ENCODE assay signal across 15 cellular contexts in genomic region chr11:877565-877964, GRCh38. TPM values are rescaled to one million over a fixed set of nuclear protein-coding genes. Genes with fewer than 3 reads are reported as not detected.
DNase-seq lines count a peak whose midpoint lies in the region; ATAC-seq, FAIRE-seq and TF ChIP-seq lines count a peak whose summit lies in the region.
"Had no signal": no experiment of that assay in that cellular context is flagged by ENCODE, and none has a peak within 500 bp of the region (broad histone marks: within the 10 kb centered on the region; RNA-seq: fewer than 3 reads in every experiment).

No MANE protein-coding gene starts in this region.

- H3K9ac ChIP-seq in NT2/D1 (ENCODE audit: insufficient read length, low read depth), result no peak overlapping the region
- no peak overlapping the region for H3K9ac ChIP-seq in astrocyte (ENCODE audit: low read length)
- H3K9ac ChIP-seq: BLaER1 had no signal

- H3K79me2 ChIP-seq in astrocyte (ENCODE audit: insufficient read depth, low read length), result no peaks in the 10 kb centered on the region

- no peak for TF ChIP-seq CTCF in astrocyte (IDR thresholded peaks at IDR 0.05; ENCODE audit: insufficient read depth, low read depth, low read length)

- peaks cover 14% of the 10 kb centered on the region for H3K36me3 Mint-ChIP-seq in astrocyte (ENCODE audit: low read depth, unreplicated experiment)
- H3K36me3 Mint-ChIP-seq in stimulated activated naive B cell treated with anti-CD40 and anti-IgM and Interleukin-4, amounts not matched to agents 10 μg/mL and 1 μg/mL and 100 μg/mL, for 72 hours, result peaks cover 55 to 62% of the 10 kb centered on the region in 2 donors

- peak; percentile 37 for DNase-seq in activated T-cell treated with anti-CD3 and anti-CD28 coated beads for 48 hours (ENCODE audit: low read depth)
- DNase-seq in activated T-cell treated with anti-CD3 and anti-CD28 coated beads, Interleukin-2, amount 50 U/mL, for 1 hour, result no peak
- DNase-seq in NT2/D1 (ENCODE audit: low read depth, low spot score), result peak; percentile 58
- DNase-seq in astrocyte (ENCODE audit: low read depth), result no peak
- no peak for DNase-seq in stimulated activated naive B cell treated with anti-CD40 and anti-IgM and Interleukin-4, amounts not matched to agents 10 μg/mL and 1 μg/mL and 100 μg/mL, for 72 hours
- DNase-seq in NCI-H1436 (lab: John Stamatoyannopoulos, UW), result no peak
- DNase-seq in effector CD8-positive, alpha-beta T cell (lab: John Stamatoyannopoulos, UW), result no peak
- DNase-seq: heart left ventricle, NCI-H526 treated with DMSO at 0.1 percent for 48 hours had no signal

- no peak overlapping the region for H3K4me2 ChIP-seq in astrocyte (ENCODE audit: low read length)
- H3K4me2 ChIP-seq: BLaER1 had no signal

- ATAC-seq in stimulated activated naive B cell treated with anti-CD40 and anti-IgM and Interleukin-4, amounts not matched to agents 10 μg/mL and 1 μg/mL and 100 μg/mL, for 72 hours (replicated peaks), result peak; percentile 34 to 54
- ATAC-seq in HG03196 (IDR thresholded peaks at IDR 0.05; ENCODE audit: unreplicated experiment), result no peak

- H3K27ac ChIP-seq in astrocyte (ENCODE audit: low read depth, low read length), result no peak overlapping the region
- H3K27ac ChIP-seq: BLaER1, prostate gland had no signal

- peaks cover 3% of the 10 kb centered on the region for H3K4me1 Mint-ChIP-seq in astrocyte (ENCODE audit: low read depth, unreplicated experiment)
- H3K4me1 Mint-ChIP-seq in stimulated activated naive B cell treated with anti-CD40 and anti-IgM and Interleukin-4, amounts not matched to agents 10 μg/mL and 1 μg/mL and 100 μg/mL, for 72 hours, result peaks cover 0 to under 1% of the 10 kb centered on the region in 2 donors
- H3K4me1 Mint-ChIP-seq: activated naive CD4-positive, alpha-beta T cell treated with anti-CD3 and anti-CD28 coated beads, Interleukin-2, amount 50 U/mL, for 24 hours had no signal

- H3K27me3 Mint-ChIP-seq in astrocyte (ENCODE audit: low read depth, unreplicated experiment), result peaks cover 3% of the 10 kb centered on the region
- H3K27me3 Mint-ChIP-seq in stimulated activated naive B cell treated with anti-CD40 and anti-IgM and Interleukin-4, amounts not matched to agents 10 μg/mL and 1 μg/mL and 100 μg/mL, for 72 hours, result no peaks in the 10 kb centered on the region
- H3K27me3 Mint-ChIP-seq: activated naive CD4-positive, alpha-beta T cell treated with anti-CD3 and anti-CD28 coated beads, Interleukin-2, amount 50 U/mL, for 24 hours; dendritic cell treated with granulocyte-macrophage colony-stimulating factor and Interleukin-4, amounts not matched to agents 40 ng/mL and 50 ng/mL, for 4 days had no signal

- H4K20me1 ChIP-seq in astrocyte (ENCODE audit: insufficient read depth, low read length), result peaks cover 20% of the 10 kb centered on the region

- no peak overlapping the region for H3K4me3 Mint-ChIP-seq in astrocyte (ENCODE audit: unreplicated experiment)
- no peak overlapping the region for H3K4me3 Mint-ChIP-seq in stimulated activated naive B cell treated with anti-CD40 and anti-IgM and Interleukin-4, amounts not matched to agents 10 μg/mL and 1 μg/mL and 100 μg/mL, for 72 hours
- H3K4me3 Mint-ChIP-seq: activated naive CD4-positive, alpha-beta T cell treated with anti-CD3 and anti-CD28 coated beads, Interleukin-2, amount 50 U/mL, for 24 hours; dendritic cell treated with granulocyte-macrophage colony-stimulating factor and Interleukin-4, amounts not matched to agents 40 ng/mL and 50 ng/mL, for 4 days had no signal

- no peaks in the 10 kb centered on the region for H3K9me3 ChIP-seq in NT2/D1 (ENCODE audit: insufficient read depth, low read length)
- no peaks in the 10 kb centered on the region for H3K9me3 ChIP-seq in astrocyte (ENCODE audit: insufficient read depth, low read depth, low read length)
- H3K9me3 ChIP-seq: BLaER1, HAP-1, heart left ventricle, prostate gland had no signal

- H3K27ac Mint-ChIP-seq in astrocyte (ENCODE audit: unreplicated experiment), result peak overlapping the region; percentile 34
- no peak overlapping the region for H3K27ac Mint-ChIP-seq in stimulated activated naive B cell treated with anti-CD40 and anti-IgM and Interleukin-4, amounts not matched to agents 10 μg/mL and 1 μg/mL and 100 μg/mL, for 72 hours
- H3K27ac Mint-ChIP-seq: activated naive CD4-positive, alpha-beta T cell treated with anti-CD3 and anti-CD28 coated beads, Interleukin-2, amount 50 U/mL, for 24 hours; dendritic cell treated with granulocyte-macrophage colony-stimulating factor and Interleukin-4, amounts not matched to agents 40 ng/mL and 50 ng/mL, for 4 days had no signal

- H3K4me3 ChIP-seq in NT2/D1 (ENCODE audit: insufficient read length, low read depth), result no peak overlapping the region
- H3K4me3 ChIP-seq in astrocyte (ENCODE audit: insufficient read depth, low read depth, low read length), result no peak overlapping the region
- H3K4me3 ChIP-seq: BLaER1, HAP-1, heart left ventricle, prostate gland had no signal

- no peak overlapping the region for H2AFZ ChIP-seq in astrocyte (ENCODE audit: low read depth, low read length)

- H3K4me1 ChIP-seq in NT2/D1 (ENCODE audit: insufficient read depth, insufficient read length) (no peaks in the 10 kb centered on the region), astrocyte (ENCODE audit: insufficient read depth, low read length) (no peaks in the 10 kb centered on the region)
- H3K4me1 ChIP-seq: HAP-1, prostate gland had no signal

- peaks cover 69% of the 10 kb centered on the region for H3K36me3 ChIP-seq in NT2/D1 (ENCODE audit: insufficient read depth, insufficient read length, low read length)
- H3K36me3 ChIP-seq in astrocyte (ENCODE audit: insufficient read depth, low read length), result no peaks in the 10 kb centered on the region
- H3K36me3 ChIP-seq: prostate gland had no signal

- H3K27me3 ChIP-seq in NT2/D1 (ENCODE audit: insufficient read depth, insufficient read length) (no peaks in the 10 kb centered on the region), astrocyte (ENCODE audit: insufficient read depth, low read length) (no peaks in the 10 kb centered on the region)
- H3K27me3 ChIP-seq: BLaER1, heart left ventricle had no signal

- H3K9me3 Mint-ChIP-seq in astrocyte (ENCODE audit: unreplicated experiment), result no peaks in the 10 kb centered on the region
- H3K9me3 Mint-ChIP-seq in stimulated activated naive B cell treated with anti-CD40 and anti-IgM and Interleukin-4, amounts not matched to agents 10 μg/mL and 1 μg/mL and 100 μg/mL, for 72 hours, result peaks cover 0 to 1% of the 10 kb centered on the region in 2 donors
- H3K9me3 Mint-ChIP-seq: activated naive CD4-positive, alpha-beta T cell treated with anti-CD3 and anti-CD28 coated beads, Interleukin-2, amount 50 U/mL, for 24 hours; dendritic cell treated with granulocyte-macrophage colony-stimulating factor and Interleukin-4, amounts not matched to agents 40 ng/mL and 50 ng/mL, for 4 days had no signal

- no peak for FAIRE-seq in astrocyte (lab: Jason Lieb, UNC)

RNA-seq across cellular contexts. Expression of gene CHID1, which starts 33.0 kb away (rescaled TPM):
- 72.6 and 74.6 TPM in 2 replicates for total RNA-seq in astrocyte

RNA-seq across cellular contexts. Expression of gene TSPAN4, which starts 34.9 kb away (rescaled TPM):
- 69.5 and 75.5 TPM in 2 replicates for total RNA-seq in astrocyte

RNA-seq across cellular contexts. Expression of gene POLR2L, which starts 35.2 kb away (rescaled TPM):
- total RNA-seq in astrocyte, result 194 and 212 TPM in 2 replicates

RNA-seq across cellular contexts. Expression of gene CD151, which starts 44.8 kb away (rescaled TPM):
- total RNA-seq in astrocyte, result 414 and 421 TPM in 2 replicates

RNA-seq across cellular contexts. Expression of gene AP2A2, which starts 48.1 kb away (rescaled TPM):
- 105 and 110 TPM in 2 replicates for total RNA-seq in astrocyte

Comparison
In these comparisons a context has a peak if more than half of its experiments do, and no peak if none do; other contexts are left out.
1. DNase-seq: peak in activated T-cell treated with anti-CD3 and anti-CD28 coated beads for 48 hours (single experiment) and NT2/D1 (single experiment); none in activated T-cell treated with anti-CD3 and anti-CD28 coated beads, Interleukin-2, amount 50 U/mL, for 1 hour (single experiment), astrocyte (single experiment), stimulated activated naive B cell treated with anti-CD40 and anti-IgM and Interleukin-4, amounts not matched to agents 10 μg/mL and 1 μg/mL and 100 μg/mL, for 72 hours (single experiment), NCI-H1436 (single experiment) and effector CD8-positive, alpha-beta T cell (single experiment).